Comparison of ENCODE assay signal across 8 cellular contexts in genomic region chr7:103343758-103344452, GRCh38. TPM values are rescaled to one million over a fixed set of nuclear protein-coding genes. Genes with fewer than 3 reads are reported as not detected.
A peak's percentile ranks its signal among the peaks of the same experiment; 100 is the strongest.
DNase-seq lines count a peak whose midpoint lies in the region; ATAC-seq and TF ChIP-seq lines count a peak whose summit lies in the region.

No MANE protein-coding gene starts in this region.

- H3K27ac ChIP-seq in C4-2B = peak overlapping the region; percentile 98
- peak overlapping the region in 56 of 59 donors; percentile 17 to 93 (median 76) for H3K27ac ChIP-seq in dorsolateral prefrontal cortex

- no peak for TF ChIP-seq CTCF in C4-2B (conservative IDR thresholded peaks at IDR 0.05)
- TF ChIP-seq CTCF in dorsolateral prefrontal cortex (IDR thresholded peaks at IDR 0.05 in 54 of 56, conservative IDR thresholded peaks at IDR 0.05 in 2 of 56; ENCODE audit: low read depth in 1 of 56, partially characterized antibody in 56 of 56) = no peak
- TF ChIP-seq CTCF in mesothelial cell of epicardium (IDR thresholded peaks at IDR 0.05; ENCODE audit: unreplicated experiment) = no peak

- DNase-seq in HK-2 (ENCODE audit: unreplicated experiment) (peak; percentile 42), UCSD-AML1 (lab: John Stamatoyannopoulos, UW; ENCODE audit: unreplicated experiment) (peak; percentile 38), dorsolateral prefrontal cortex (peak in 1 of 10 donors; percentile 31), mesothelial cell of epicardium (ENCODE audit: low spot score in 2 of 2, unreplicated experiment in 2 of 2) (peak in 1 of 2 experiments; percentile 45)
- peak; percentile 39 for DNase-seq in stimulated activated naive CD8-positive, alpha-beta T cell treated with anti-CD3 and anti-CD28 coated beads, Interleukin-15, Interleukin-2, amounts not matched to agents 100 U/mL and 50 U/mL, for 24 hours

- no peaks in the 10 kb centered on the region for H3K9me3 Mint-ChIP-seq in mesothelial cell of epicardium

- H3K27me3 Mint-ChIP-seq in mesothelial cell of epicardium (ENCODE audit: low read depth) = no peaks in the 10 kb centered on the region

- H3K4me3 ChIP-seq in dorsolateral prefrontal cortex = peak overlapping the region; percentile 69 to 99 (median 92)

- H3K27ac Mint-ChIP-seq in mesothelial cell of epicardium = peak overlapping the region; percentile 98

- peaks cover 20% of the 10 kb centered on the region for H3K36me3 Mint-ChIP-seq in mesothelial cell of epicardium

- intact Hi-C loops in dorsolateral prefrontal cortex (cut with DNase I) = no loop called here

- ATAC-seq in GM19035 (IDR thresholded peaks at IDR 0.05; ENCODE audit: unreplicated experiment) (peak; percentile 10), GM21786 (IDR thresholded peaks at IDR 0.05; ENCODE audit: unreplicated experiment) (no peak)
- ATAC-seq in stimulated activated naive CD8-positive, alpha-beta T cell treated with anti-CD3 and anti-CD28 coated beads, Interleukin-15, Interleukin-2, amounts not matched to agents 100 U/mL and 50 U/mL, for 24 hours = peak; percentile 21

- H3K27me3 ChIP-seq in dorsolateral prefrontal cortex = no peaks in the 10 kb centered on the region

- H3K4me1 Mint-ChIP-seq in mesothelial cell of epicardium = peaks cover 16% of the 10 kb centered on the region

- H3K4me3 Mint-ChIP-seq in mesothelial cell of epicardium = peak overlapping the region; percentile 96

RNA-seq across cellular contexts. Expression of gene DNAJC2, which starts 0.7 kb away (rescaled TPM):
- total RNA-seq in dorsolateral prefrontal cortex (10 to 100 TPM; 12.1 to 30.8 (median 19.6) TPM), mesothelial cell of epicardium (31.1 to 36.0 TPM (median 31.1 TPM) in 3 replicates)

RNA-seq across cellular contexts. Expression of gene PSMC2, which starts 3.5 kb away (rescaled TPM):
- total RNA-seq in dorsolateral prefrontal cortex (100 to 1,000 TPM in 53 of 120 experiments, 10 to 100 TPM in 67; 55.9 to 133 (median 99.4) TPM), mesothelial cell of epicardium (86.5 to 89.0 TPM (median 87.0 TPM) in 3 replicates)

RNA-seq across cellular contexts. Expression of gene PMPCB, which starts 46.7 kb away (rescaled TPM):
- 10 to 100 TPM; 42.8 to 87.8 (median 68.7) TPM for total RNA-seq in dorsolateral prefrontal cortex
- 64.0 to 68.6 TPM (median 65.1 TPM) in 3 replicates for total RNA-seq in mesothelial cell of epicardium
